Comparison of ENCODE assay signal across 33 cellular contexts in genomic region chr7:13915891-13916290, GRCh38.
"Had no signal": no experiment of that assay in that cellular context is flagged by ENCODE, and none has a peak within 500 bp of the region (broad histone marks: within the 10 kb centered on the region; RNA-seq: fewer than 3 reads in every experiment).

No MANE protein-coding gene starts in this region.

- ATAC-seq: activated CD4-positive, alpha-beta T cell treated with anti-CD3 and anti-CD28 coated beads for 36 hours; activated T-cell treated with anti-CD3 and anti-CD28 coated beads, Interleukin-2, amount 50 U/mL, for 72 hours; esophagus mucosa; T-helper 17 cell had no signal

- H3K27me3 ChIP-seq: brain microvascular endothelial cell, dorsolateral prefrontal cortex had no signal

- H3K27me3 Mint-ChIP-seq: activated CD4-positive, alpha-beta memory T cell treated with anti-CD3 and anti-CD28 coated beads, Interleukin-2, amount 10 ng/mL, durations not matched to agents 7 days and 5 days; activated CD4-positive, alpha-beta T cell treated with anti-CD3 and anti-CD28 coated beads for 36 hours; activated CD4-positive, alpha-beta T cell treated with anti-CD3 and anti-CD28 coated beads, Interleukin-2, amount 10 ng/mL, durations not matched to agents 7 days and 5 days; activated naive CD4-positive, alpha-beta T cell treated with anti-CD3 and anti-CD28 coated beads, Interleukin-2, amount 10 ng/mL, durations not matched to agents 7 days and 5 days; activated naive CD8-positive, alpha-beta T cell; activated T-cell treated with anti-CD3 and anti-CD28 coated beads, Interleukin-2, amount 50 U/mL, for 24 hours; central memory CD8-positive, alpha-beta T cell; T-helper 17 cell had no signal

- H3K4me1 Mint-ChIP-seq: activated naive CD4-positive, alpha-beta T cell treated with anti-CD3 and anti-CD28 coated beads, Interleukin-2, amount 10 ng/mL, durations not matched to agents 7 days and 5 days had no signal

- H3K27ac Mint-ChIP-seq: activated CD4-positive, alpha-beta memory T cell treated with anti-CD3 and anti-CD28 coated beads, Interleukin-2, amount 10 ng/mL, durations not matched to agents 7 days and 5 days; activated CD4-positive, alpha-beta T cell treated with anti-CD3 and anti-CD28 coated beads for 36 hours; activated CD4-positive, alpha-beta T cell treated with anti-CD3 and anti-CD28 coated beads, Interleukin-2, amount 10 ng/mL, durations not matched to agents 7 days and 5 days; activated naive CD4-positive, alpha-beta T cell treated with anti-CD3 and anti-CD28 coated beads, Interleukin-2, amount 10 ng/mL, durations not matched to agents 7 days and 5 days; activated naive CD8-positive, alpha-beta T cell; activated T-cell treated with anti-CD3 and anti-CD28 coated beads, Interleukin-2, amount 50 U/mL, for 24 hours; activated T-cell treated with anti-CD3 and anti-CD28 coated beads, Interleukin-2, amount 50 U/mL, for 72 hours; dendritic cell treated with granulocyte-macrophage colony-stimulating factor and Interleukin-4, amounts not matched to agents 40 ng/mL and 50 ng/mL, for 4 days; endodermal cell; T-helper 17 cell; T-helper 2 cell treated with Interferon-gamma antibody and Interleukin-4, amounts not matched to agents 5 μg/mL and 100 μg/mL, for 36 hours had no signal

- H3K9me3 Mint-ChIP-seq: activated CD4-positive, alpha-beta memory T cell treated with anti-CD3 and anti-CD28 coated beads, Interleukin-2, amount 10 ng/mL, durations not matched to agents 7 days and 5 days; activated CD4-positive, alpha-beta T cell treated with anti-CD3 and anti-CD28 coated beads, Interleukin-2, amount 10 ng/mL, durations not matched to agents 7 days and 5 days; activated T-cell treated with anti-CD3 and anti-CD28 coated beads, Interleukin-2, amount 50 U/mL, for 24 hours; activated T-cell treated with anti-CD3 and anti-CD28 coated beads, Interleukin-2, amount 50 U/mL, for 72 hours; central memory CD8-positive, alpha-beta T cell; dendritic cell treated with granulocyte-macrophage colony-stimulating factor and Interleukin-4, amounts not matched to agents 40 ng/mL and 50 ng/mL, for 4 days; endodermal cell; T-helper 2 cell treated with Interferon-gamma antibody and Interleukin-4, amounts not matched to agents 5 μg/mL and 100 μg/mL, for 36 hours had no signal

- H3K4me3 Mint-ChIP-seq: activated CD4-positive, alpha-beta memory T cell treated with anti-CD3 and anti-CD28 coated beads, Interleukin-2, amount 10 ng/mL, durations not matched to agents 7 days and 5 days; activated CD4-positive, alpha-beta T cell treated with anti-CD3 and anti-CD28 coated beads for 36 hours; activated CD4-positive, alpha-beta T cell treated with anti-CD3 and anti-CD28 coated beads, Interleukin-2, amount 10 ng/mL, durations not matched to agents 7 days and 5 days; activated naive CD4-positive, alpha-beta T cell treated with anti-CD3 and anti-CD28 coated beads, Interleukin-2, amount 10 ng/mL, durations not matched to agents 7 days and 5 days; activated naive CD8-positive, alpha-beta T cell; activated T-cell treated with anti-CD3 and anti-CD28 coated beads, Interleukin-2, amount 50 U/mL, for 24 hours; activated T-cell treated with anti-CD3 and anti-CD28 coated beads, Interleukin-2, amount 50 U/mL, for 72 hours; central memory CD8-positive, alpha-beta T cell; dendritic cell treated with granulocyte-macrophage colony-stimulating factor and Interleukin-4, amounts not matched to agents 40 ng/mL and 50 ng/mL, for 4 days; endodermal cell; T-helper 17 cell; T-helper 2 cell treated with Interferon-gamma antibody and Interleukin-4, amounts not matched to agents 5 μg/mL and 100 μg/mL, for 36 hours had no signal

- H3K4me3 ChIP-seq: coronary artery, dorsolateral prefrontal cortex had no signal

- DNase-seq: activated CD4-positive, alpha-beta memory T cell treated with anti-CD3 and anti-CD28 coated beads, Interleukin-2, amount 10 ng/mL, durations not matched to agents 7 days and 5 days; activated CD4-positive, alpha-beta T cell treated with anti-CD3 and anti-CD28 coated beads for 36 hours; activated CD4-positive, alpha-beta T cell treated with anti-CD3 and anti-CD28 coated beads, Interleukin-2, amount 10 ng/mL, durations not matched to agents 7 days and 5 days; activated CD4-positive, alpha-beta T cell treated with anti-CD3 and anti-CD28 coated beads, Interleukin-2, amount 50 U/mL, for 4 hours; activated CD4-positive, CD25-positive, alpha-beta regulatory T cell; activated CD4-positive, CD25-positive, alpha-beta regulatory T cell treated with anti-CD3 and anti-CD28 coated beads, Interleukin-2, amount 50 U/mL, for 72 hours; activated CD8-positive, alpha-beta memory T cell treated with anti-CD3 and anti-CD28 coated beads, Interleukin-2, amount 50 U/mL, for 48 hours; activated gamma-delta T cell; activated naive CD4-positive, alpha-beta T cell; activated naive CD4-positive, alpha-beta T cell treated with anti-CD3 and anti-CD28 coated beads, Interleukin-2, amount 10 ng/mL, durations not matched to agents 7 days and 5 days; activated T-cell treated with anti-CD3 and anti-CD28 coated beads for 4 hours; activated T-cell treated with anti-CD3 and anti-CD28 coated beads, Interleukin-2, amount 50 U/mL, for 24 hours; activated T-cell treated with anti-CD3 and anti-CD28 coated beads, Interleukin-2, amount 50 U/mL, for 72 hours; amniotic stem cell; anterior cingulate cortex; brain microvascular endothelial cell; dorsolateral prefrontal cortex; effector memory CD4-positive, alpha-beta T cell; endodermal cell; foreskin fibroblast; head of caudate nucleus; T-helper 17 cell; T1000; WERI-Rb-1 had no signal

- FAIRE-seq: astrocyte, bronchial epithelial cell, frontal cortex had no signal

- H3K27ac ChIP-seq: brain microvascular endothelial cell, coronary artery, dorsolateral prefrontal cortex, WERI-Rb-1 had no signal

- H3K36me3 Mint-ChIP-seq: activated naive CD4-positive, alpha-beta T cell treated with anti-CD3 and anti-CD28 coated beads, Interleukin-2, amount 10 ng/mL, durations not matched to agents 7 days and 5 days; activated naive CD8-positive, alpha-beta T cell had no signal

- H3K36me3 ChIP-seq: brain microvascular endothelial cell, WERI-Rb-1 had no signal
